23 cellular contexts compared by ENCODE assay signal in genomic region chr10:16182688-16183087, GRCh38.
DNase-seq lines count a peak whose midpoint lies in the region; TF ChIP-seq lines count a peak whose summit lies in the region.
"Had no signal": no experiment of that assay in that cellular context is flagged by ENCODE, and none has a peak within 500 bp of the region (broad histone marks: within the 10 kb centered on the region; RNA-seq: fewer than 3 reads in every experiment).

No MANE protein-coding gene starts in this region.

- H3K27ac ChIP-seq in esophagus muscularis mucosa (replicated peaks in 1 of 4) (no peak overlapping the region), RWPE1 (no peak overlapping the region)
- H3K27ac ChIP-seq: Peyer's patch, SJSA1 had no signal

- H3K9me3 ChIP-seq in esophagus muscularis mucosa = no peaks in the 10 kb centered on the region
- H3K9me3 ChIP-seq: Caco-2, Peyer's patch, SJSA1 had no signal

- TF ChIP-seq POLR2A in esophagus muscularis mucosa (IDR thresholded peaks at IDR 0.05; ENCODE audit: low read depth) = no peak

- DNase-seq in AG20443 (ENCODE audit: low spot score) (peak; percentile 29), NCI-H82 (lab: John Stamatoyannopoulos, UW) (peak; percentile 38), esophagus muscularis mucosa (ENCODE audit: extremely low spot score) (peak; percentile 77), middle frontal gyrus (ENCODE audit: extremely low spot score, low spot score) (peak; percentile 5), activated T-cell treated with anti-CD3 and anti-CD28 coated beads for 4 hours (no peak), RWPE1 (ENCODE audit: low spot score) (no peak), NCI-H2107 (lab: John Stamatoyannopoulos, UW) (no peak)
- no peak for DNase-seq in stimulated activated CD4-positive, alpha-beta T cell treated with anti-CD3 and anti-CD28 coated beads, Interleukin-12 subunit alpha, Interleukin-12 subunit beta, amount 100 ng/mL, for 4 hours
- DNase-seq: activated B cell treated with CpG ODN at 0.5 μM for 24 hours; activated CD4-positive, alpha-beta T cell treated with anti-CD3 and anti-CD28 coated beads, Interleukin-2, amount 50 U/mL, for 1 hour; activated gamma-delta T cell treated with Interleukin-2 at 50 U/mL for 16 hours; activated naive CD8-positive, alpha-beta T cell treated with anti-CD3 and anti-CD28 coated beads, Interleukin-2, amount 50 U/mL, for 24 hours; activated T-cell treated with anti-CD3 and anti-CD28 coated beads, Interleukin-2, amount 50 U/mL, for 24 hours; Caco-2; glutamatergic neuron; IMR-90; islet precursor cell; mucosa of descending colon; natural killer cell; NCI-H1436 treated with DMSO at 0.1 percent for 48 hours; Peyer's patch had no signal

- H3K4me3 ChIP-seq in esophagus muscularis mucosa = no peak overlapping the region
- H3K4me3 ChIP-seq: lung, mucosa of descending colon, Peyer's patch, SJSA1 had no signal

- CTCF ChIA-PET in RWPE1 (lab: Yijun Ruan, JAX) = interaction anchor here (0.6 kb wide), 1 partner anchor 46 kb away, joined by 3 read pairs; no protein-coding TSS in a partner anchor

- no peaks in the 10 kb centered on the region for H3K36me3 ChIP-seq in esophagus muscularis mucosa
- H3K36me3 ChIP-seq: Peyer's patch, SJSA1 had no signal

- intact Hi-C loops in esophagus muscularis mucosa (cut with DNase I) = no loop called here

- H3K27me3 ChIP-seq in esophagus muscularis mucosa = no peaks in the 10 kb centered on the region
- H3K27me3 ChIP-seq: SJSA1 had no signal

- TF ChIP-seq CTCF in esophagus muscularis mucosa (IDR thresholded peaks at IDR 0.05) (no peak), RWPE1 (conservative IDR thresholded peaks at IDR 0.05; ENCODE audit: low read depth) (no peak)

- POLR2A ChIA-PET in RWPE1 (lab: Yijun Ruan, JAX; ENCODE audit: low non-redundant PET) = no interaction called here

- 71% methylated on average over 3 of the region's 3 CpGs for WGBS in esophagus muscularis mucosa

- TF ChIP-seq EP300 in esophagus muscularis mucosa (IDR thresholded peaks at IDR 0.05) = no peak

- H3K4me1 ChIP-seq in esophagus muscularis mucosa = no peaks in the 10 kb centered on the region
- H3K4me1 ChIP-seq: Caco-2, Peyer's patch, SJSA1 had no signal

Comparison
In these comparisons a context has a peak if more than half of its experiments do, and no peak if none do; other contexts are left out.
1. DNase-seq: peak in AG20443 (single experiment), NCI-H82 (single experiment), esophagus muscularis mucosa (single experiment) and middle frontal gyrus (single experiment); none in activated T-cell treated with anti-CD3 and anti-CD28 coated beads for 4 hours (single experiment), RWPE1 (single experiment), stimulated activated CD4-positive, alpha-beta T cell treated with anti-CD3 and anti-CD28 coated beads, Interleukin-12 subunit alpha, Interleukin-12 subunit beta, amount 100 ng/mL, for 4 hours (single experiment) and NCI-H2107 (single experiment).